Comparison of ENCODE assay signal across 32 cellular contexts in the genomic region with DNA sequence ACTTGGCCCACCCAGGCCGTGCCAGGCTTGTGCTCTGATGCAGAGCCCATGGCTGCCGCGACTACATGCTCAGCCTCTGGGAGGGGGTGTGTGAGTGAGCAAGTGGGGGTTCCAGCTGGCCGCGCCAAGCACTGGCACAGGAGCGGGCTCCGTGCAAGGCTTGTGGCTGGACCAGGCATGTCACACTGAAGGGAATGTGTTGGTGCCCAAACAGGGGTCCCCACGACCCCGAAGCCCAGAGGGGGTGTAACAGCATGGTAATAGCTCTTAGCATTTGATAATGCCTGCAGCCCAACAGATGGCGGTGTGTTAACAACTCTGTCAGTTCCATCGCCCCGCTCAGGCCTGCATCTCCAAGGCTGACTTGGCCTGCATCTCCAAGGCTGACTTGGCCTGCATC. TPM values are rescaled to one million over a fixed set of nuclear protein-coding genes. Genes with fewer than 3 reads are reported as not detected.
DNase-seq lines count a peak whose midpoint lies in the region; ATAC-seq, FAIRE-seq and TF ChIP-seq lines count a peak whose summit lies in the region.
"Had no signal": no experiment of that assay in that cellular context is flagged by ENCODE, and none has a peak within 500 bp of the region (broad histone marks: within the 10 kb centered on the region; RNA-seq: fewer than 3 reads in every experiment).

No MANE protein-coding gene starts in this region.

- H2AFZ ChIP-seq in Loucy (ENCODE audit: low read length) = no peak overlapping the region
- peak overlapping the region; percentile 33; the same call in 1 of the 2 replicates for H2AFZ ChIP-seq in H1 (ENCODE audit: low read length)

- H3K14ac ChIP-seq in H1 (ENCODE audit: insufficient read length) = no peak overlapping the region

- H3K27me3 Mint-ChIP-seq in activated naive CD4-positive, alpha-beta T cell treated with anti-CD3 and anti-CD28 coated beads, Interleukin-2, amount 10 ng/mL, durations not matched to agents 7 days and 5 days = no peaks in the 10 kb centered on the region
- H3K27me3 Mint-ChIP-seq: activated naive CD8-positive, alpha-beta T cell; B cell; stimulated activated naive CD8-positive, alpha-beta T cell treated with anti-CD3 and anti-CD28 coated beads, Interleukin-15, Interleukin-2, amounts not matched to agents 100 ng/mL and 50 ng/mL, for 24 hours had no signal

- intact Hi-C loops in upper lobe of right lung (cut with DNase I) = no loop called here
- intact Hi-C loops in body of pancreas (cut with DNase I) = no loop called here

- H3K4ac ChIP-seq in H1 (replicated peaks; ENCODE audit: insufficient read length, low read depth, low read length) = no peak overlapping the region

- H3K9me3 Mint-ChIP-seq in activated naive CD4-positive, alpha-beta T cell treated with anti-CD3 and anti-CD28 coated beads, Interleukin-2, amount 10 ng/mL, durations not matched to agents 7 days and 5 days = no peaks in the 10 kb centered on the region
- H3K9me3 Mint-ChIP-seq: CD8-positive, alpha-beta T cell; effector memory CD8-positive, alpha-beta T cell; memory B cell; stimulated activated naive CD8-positive, alpha-beta T cell treated with anti-CD3 and anti-CD28 coated beads, Interleukin-15, Interleukin-2, amounts not matched to agents 100 ng/mL and 50 ng/mL, for 24 hours had no signal

- peak; percentile 35 for ATAC-seq in upper lobe of right lung
- no peak for ATAC-seq in body of pancreas
- ATAC-seq in GM18858 (IDR thresholded peaks at IDR 0.05; ENCODE audit: unreplicated experiment) = no peak
- ATAC-seq: CD8-positive, alpha-beta T cell; effector memory CD8-positive, alpha-beta T cell; GM12878; left lung had no signal

- no peaks in the 10 kb centered on the region for H3K4me1 ChIP-seq in Loucy (ENCODE audit: insufficient read depth, low read length, poor library complexity, severe bottlenecking)
- H3K4me1 ChIP-seq in H1 (replicated peaks in 1 of 4; ENCODE audit: control insufficient read depth in 3 of 4, insufficient read depth in 4 of 4, low read length in 3 of 4) = no peaks in the 10 kb centered on the region
- no peaks in the 10 kb centered on the region for H3K4me1 ChIP-seq in upper lobe of right lung
- no peaks in the 10 kb centered on the region for H3K4me1 ChIP-seq in body of pancreas
- H3K4me1 ChIP-seq: ascending aorta, left lung, SJCRH30, vagina had no signal

- no peaks in the 10 kb centered on the region for H3F3A ChIP-seq in Loucy (ENCODE audit: low read depth)

- H3K27ac ChIP-seq in H1 (ENCODE audit: low read depth, low read length) (no peak overlapping the region), upper lobe of right lung (no peak overlapping the region), body of pancreas (no peak overlapping the region)
- H3K27ac ChIP-seq: ascending aorta, cardiac muscle cell, coronary artery, left lung, SJCRH30, vagina, VCaP had no signal

- H3K27me3 ChIP-seq in Loucy (ENCODE audit: insufficient read depth, low read length, poor library complexity, severe bottlenecking) (no peaks in the 10 kb centered on the region), H1 (replicated peaks in 1 of 4; ENCODE audit: control insufficient read depth in 3 of 4, extremely low read depth in 1 of 4, insufficient read depth in 3 of 4, low read length in 3 of 4) (no peaks in the 10 kb centered on the region), upper lobe of right lung (no peaks in the 10 kb centered on the region), body of pancreas (no peaks in the 10 kb centered on the region)
- H3K27me3 ChIP-seq: ascending aorta, cardiac muscle cell, left lung, SJCRH30, vagina had no signal

- H4K8ac ChIP-seq in H1 (ENCODE audit: extremely low read depth, insufficient read depth, low read length) = no peak overlapping the region; the same call in 1 of the 2 replicates

- POLR2A ChIA-PET in H1 (lab: Charles Lee; ENCODE audit: partially characterized antibody) = interaction anchor here (1.1 kb wide), 1 partner anchor 84 kb away, joined by 4 read pairs; no protein-coding TSS in a partner anchor

- H4K5ac ChIP-seq in H1 (ENCODE audit: insufficient read length, low read depth, low read length) = no peak overlapping the region

- no peak overlapping the region for H4K91ac ChIP-seq in H1 (replicated peaks; ENCODE audit: insufficient read length, low read length)

- H3K56ac ChIP-seq in H1 (replicated peaks; ENCODE audit: insufficient read length, low read depth, low read length) = no peak overlapping the region

- H3K79me2 ChIP-seq in Loucy (ENCODE audit: insufficient read depth, low read length) = no peaks in the 10 kb centered on the region
- no peaks in the 10 kb centered on the region for H3K79me2 ChIP-seq in H1 (ENCODE audit: control insufficient read depth in 1 of 2, insufficient read depth in 2 of 2, low read length in 2 of 2)

- no peak overlapping the region for H2BK5ac ChIP-seq in H1 (ENCODE audit: low read depth, low read length)

- no peak overlapping the region for H3K23ac ChIP-seq in H1 (ENCODE audit: insufficient read length)

- CTCF ChIA-PET in activated naive CD4-positive, alpha-beta T cell treated with anti-CD3 and anti-CD28 coated beads, Interleukin-2, amount 10 ng/mL, durations not matched to agents 7 days and 5 days (lab: Charles Lee) = interaction anchor here (1.0 to 1.8 kb wide), 2 partner anchors 16 to 84 kb away, joined by 3 to 8 read pairs; no protein-coding TSS in a partner anchor
- CTCF ChIA-PET in H1 (lab: Charles Lee; ENCODE audit: partially characterized antibody) = interaction anchor here (0.7 to 1.8 kb wide), 3 partner anchors 9 to 171 kb away, joined by 3 to 4 read pairs (median 3); no protein-coding TSS in a partner anchor

- H4K20me1 ChIP-seq in Loucy (ENCODE audit: insufficient read depth, low read length, poor library complexity, severe bottlenecking) = no peaks in the 10 kb centered on the region
- no peaks in the 10 kb centered on the region for H4K20me1 ChIP-seq in H1 (replicated peaks in 1 of 2; ENCODE audit: control insufficient read depth in 1 of 2, insufficient read depth in 2 of 2, low read length in 2 of 2)

- H3K4me3 Mint-ChIP-seq in activated naive CD4-positive, alpha-beta T cell treated with anti-CD3 and anti-CD28 coated beads, Interleukin-2, amount 10 ng/mL, durations not matched to agents 7 days and 5 days = no peak overlapping the region
- H3K4me3 Mint-ChIP-seq: activated naive CD8-positive, alpha-beta T cell; B cell; CD8-positive, alpha-beta T cell; effector memory CD8-positive, alpha-beta T cell; memory B cell; nephron progenitor cell; stimulated activated naive CD8-positive, alpha-beta T cell treated with anti-CD3 and anti-CD28 coated beads, Interleukin-15, Interleukin-2, amounts not matched to agents 100 ng/mL and 50 ng/mL, for 24 hours had no signal

- H3K4me2 ChIP-seq in Loucy (ENCODE audit: low read depth, low read length, poor library complexity, severe bottlenecking) (no peak overlapping the region), H1 (ENCODE audit: insufficient read depth in 1 of 2, low read depth in 2 of 2, low read length in 2 of 2) (no peak overlapping the region)

- H3K9ac ChIP-seq in Loucy (ENCODE audit: low read depth, low read length, poor library complexity, severe bottlenecking) (no peak overlapping the region), H1 (replicated peaks in 1 of 4; ENCODE audit: extremely low read depth in 1 of 4, low read depth in 3 of 4, low read length in 3 of 4) (no peak overlapping the region)

- no peak for FAIRE-seq in H1 (lab: Jason Lieb, UNC)
- FAIRE-seq: GM12878, islet of Langerhans had no signal

- TF ChIP-seq EP300 in H1 (IDR thresholded peaks at IDR 0.05; ENCODE audit: borderline replicate concordance in 1 of 2, low read depth in 2 of 2, low read length in 2 of 2) = no peak

- no peak overlapping the region for H2BK15ac ChIP-seq in H1 (ENCODE audit: low read length)

- DNase-seq in activated naive CD4-positive, alpha-beta T cell treated with anti-CD3 and anti-CD28 coated beads, Interleukin-2, amount 10 ng/mL, durations not matched to agents 7 days and 5 days = peak; percentile 32
- no peak for DNase-seq in activated naive CD4-positive, alpha-beta T cell treated with Interleukin-2 at 50 U/mL for 16 hours
- DNase-seq in H1 (ENCODE audit: low read depth in 1 of 2, low spot score in 2 of 2) (no peak), upper lobe of right lung (no peak), NCI-H524 (lab: John Stamatoyannopoulos, UW) (no peak), body of pancreas (no peak)
- DNase-seq: ACHN; activated CD4-positive, alpha-beta T cell treated with anti-CD3 and anti-CD28 coated beads, Interleukin-2, amount 50 U/mL, for 4 hours; effector memory CD8-positive, alpha-beta T cell; erythroblast; glutamatergic neuron; left lung; NCI-H146; NCI-H748 treated with DMSO at 0.1 percent for 48 hours; nephron progenitor cell; RPMI8226; SJCRH30; T-helper 9 cell had no signal

- 84% methylated on average over 12 of the region's 12 CpGs; no CpG with 5 or more reads in 1 of the 2 experiments for WGBS in H1 (ENCODE audit: extremely low coverage in 1 of 2, insufficient coverage in 1 of 2, insufficient read length in 1 of 2, insufficient replicate concordance in 2 of 2, low coverage in 1 of 2, low lambda C conversion rate in 2 of 2, missing lambda C conversion rate in 1 of 2), 2 experiments
- WGBS in body of pancreas, 2 donors = 85 to 91% methylated on average over 7 to 12 of the region's 12 CpGs

- H3K18ac ChIP-seq in H1 (ENCODE audit: extremely low read depth, low read length) = no peak overlapping the region

- no peaks in the 10 kb centered on the region for H3K9me2 ChIP-seq in Loucy (replicated peaks; ENCODE audit: low read depth, low read length)

- H3K4me1 Mint-ChIP-seq in activated naive CD4-positive, alpha-beta T cell treated with anti-CD3 and anti-CD28 coated beads, Interleukin-2, amount 10 ng/mL, durations not matched to agents 7 days and 5 days = no peaks in the 10 kb centered on the region
- H3K4me1 Mint-ChIP-seq: B cell, memory B cell, nephron progenitor cell had no signal

- TF ChIP-seq POLR2A in H1 (IDR thresholded peaks at IDR 0.05; ENCODE audit: control extremely low read depth in 1 of 2, low read depth in 2 of 2, low read length in 2 of 2) (no peak), body of pancreas (IDR thresholded peaks at IDR 0.05) (no peak)

- TF ChIP-seq CTCF in Loucy (conservative IDR thresholded peaks at IDR 0.05; ENCODE audit: low read length) (peak; percentile 31), H1 (IDR thresholded peaks at IDR 0.05; ENCODE audit: control extremely low read depth in 1 of 3, insufficient read depth in 1 of 3, low read depth in 1 of 3, low read length in 3 of 3) (peak; percentile 23 to 48 (median 35); a peak in 3 of 4 replicates), upper lobe of right lung (IDR thresholded peaks at IDR 0.05) (no peak), body of pancreas (IDR thresholded peaks at IDR 0.05) (no peak)

- no peak overlapping the region for H2BK12ac ChIP-seq in H1 (ENCODE audit: low read depth, low read length)

- H2BK20ac ChIP-seq in H1 (ENCODE audit: low read length) = no peak overlapping the region

- no peaks in the 10 kb centered on the region for H3K36me3 Mint-ChIP-seq in activated naive CD4-positive, alpha-beta T cell treated with anti-CD3 and anti-CD28 coated beads, Interleukin-2, amount 10 ng/mL, durations not matched to agents 7 days and 5 days
- H3K36me3 Mint-ChIP-seq: activated naive CD8-positive, alpha-beta T cell; CD8-positive, alpha-beta T cell; memory B cell had no signal

- peak; percentile 40 to 55; a peak in 3 of 4 replicates for TF ChIP-seq RAD21 in H1 (IDR thresholded peaks at IDR 0.05 in 1 of 2, conservative IDR thresholded peaks at IDR 0.05 in 1 of 2; ENCODE audit: low read depth in 2 of 2, low read length in 2 of 2)

- no peaks in the 10 kb centered on the region for H3K23me2 ChIP-seq in H1 (ENCODE audit: low read depth, low read length)

- H3K4me3 ChIP-seq in Loucy (ENCODE audit: low read length, poor library complexity, severe bottlenecking) = no peak overlapping the region
- H3K4me3 ChIP-seq in H1 (ENCODE audit: extremely low read depth in 1 of 4, insufficient read depth in 2 of 4, low read depth in 3 of 4, low read length in 4 of 4) = no peak overlapping the region
- H3K4me3 ChIP-seq in upper lobe of right lung = no peak overlapping the region
- no peak overlapping the region for H3K4me3 ChIP-seq in body of pancreas
- H3K4me3 ChIP-seq: ascending aorta, cardiac muscle cell, coronary artery, GM12878, left lung, SJCRH30, vagina had no signal

- H3K9me3 ChIP-seq in Loucy (ENCODE audit: insufficient read depth, low read depth, low read length) (no peaks in the 10 kb centered on the region), H1 (ENCODE audit: insufficient read depth in 2 of 2, low read depth in 1 of 2, low read length in 1 of 2) (no peaks in the 10 kb centered on the region; a peak in 1 of 4 replicates), upper lobe of right lung (no peaks in the 10 kb centered on the region), body of pancreas (no peaks in the 10 kb centered on the region)
- H3K9me3 ChIP-seq: ascending aorta, left lung, SJCRH30, vagina had no signal

- no peaks in the 10 kb centered on the region for H3K36me3 ChIP-seq in Loucy (ENCODE audit: insufficient read depth, low read length)
- no peaks in the 10 kb centered on the region for H3K36me3 ChIP-seq in H1 (ENCODE audit: control insufficient read depth in 2 of 4, insufficient read depth in 4 of 4, low read length in 3 of 4)
- no peaks in the 10 kb centered on the region for H3K36me3 ChIP-seq in upper lobe of right lung
- H3K36me3 ChIP-seq in body of pancreas (replicated peaks in 1 of 2; ENCODE audit: insufficient read depth in 1 of 2, low read depth in 2 of 2) = no peaks in the 10 kb centered on the region
- H3K36me3 ChIP-seq: ascending aorta, cardiac muscle cell, left lung, SJCRH30, vagina had no signal

- H2BK120ac ChIP-seq in H1 (replicated peaks; ENCODE audit: low read depth, low read length) = no peak overlapping the region

- H3K79me1 ChIP-seq in H1 (ENCODE audit: low read depth, low read length) = no peaks in the 10 kb centered on the region

- no peak overlapping the region for H3K27ac Mint-ChIP-seq in activated naive CD4-positive, alpha-beta T cell treated with anti-CD3 and anti-CD28 coated beads, Interleukin-2, amount 10 ng/mL, durations not matched to agents 7 days and 5 days
- H3K27ac Mint-ChIP-seq: activated naive CD8-positive, alpha-beta T cell; B cell; CD8-positive, alpha-beta T cell; effector memory CD8-positive, alpha-beta T cell; memory B cell; stimulated activated naive CD8-positive, alpha-beta T cell treated with anti-CD3 and anti-CD28 coated beads, Interleukin-15, Interleukin-2, amounts not matched to agents 100 ng/mL and 50 ng/mL, for 24 hours had no signal

- H2AK5ac ChIP-seq in H1 (ENCODE audit: low read depth, low read length) = no peak overlapping the region

RNA-seq across cellular contexts. Expression of gene CD46, which starts 38.3 kb away (rescaled TPM):
- total RNA-seq in H1 (2021; fragmentation: NEBNext Ultra II Directional; extraction: Animal tissue kit (Norgen Biotek cat#: 25700)) = 112 and 113 TPM in 2 replicates
- polyA plus RNA-seq in H1 (2011; rRNA removed) = 46.4 and 60.9 TPM in 2 replicates
- polyA plus RNA-seq in H1 (2011; cell fraction: cytosol; rRNA removed) = 87.4 TPM
- 126 TPM for polyA plus RNA-seq in H1 (2011; cell fraction: nucleus; rRNA removed)
- polyA plus RNA-seq in H1 (2012, experiment 1 of 2) = 42.2 to 80.1 TPM (median 52.6 TPM) in 4 replicates
- polyA plus RNA-seq in H1 (2012, experiment 2 of 2) = 7.2 TPM
- 179 TPM for polyA plus RNA-seq in H1 (2013, experiment 1 of 2)
- 148 TPM for polyA plus RNA-seq in H1 (2013, experiment 2 of 2)
- 44.9 and 82.5 TPM in 2 replicates for polyA minus RNA-seq in H1 (2011; rRNA and poly(A)+ RNA removed)
- polyA minus RNA-seq in H1 (2011; cell fraction: cytosol; rRNA and poly(A)+ RNA removed) = 47.3 TPM
- polyA minus RNA-seq in H1 (2011; cell fraction: nucleus; rRNA and poly(A)+ RNA removed) = 133 TPM
- total RNA-seq in upper lobe of right lung = 335 TPM
- total RNA-seq in body of pancreas = 100 to 1,000 TPM; 162 to 175 TPM

Comparison
In these comparisons a context has a peak if more than half of its experiments do, and no peak if none do; other contexts are left out.
1. CTCF ChIP-seq: peak in Loucy (single experiment) and H1 (3 of 3); none in upper lobe of right lung (single experiment) and body of pancreas (0 of 7).